18 cellular contexts compared by ENCODE assay signal in genomic region chr17:46028969-46029565, GRCh38. TPM values are rescaled to one million over a fixed set of nuclear protein-coding genes. Genes with fewer than 3 reads are reported as not detected.
DNase-seq lines count a peak whose midpoint lies in the region; ATAC-seq and TF ChIP-seq lines count a peak whose summit lies in the region.
"Had no signal": no experiment of that assay in that cellular context is flagged by ENCODE, and none has a peak within 500 bp of the region (broad histone marks: within the 10 kb centered on the region; RNA-seq: fewer than 3 reads in every experiment).

No MANE protein-coding gene starts in this region.

- no peak overlapping the region for H3K4me2 ChIP-seq in OCI-LY1 (ENCODE audit: low read length)

- peak overlapping the region; percentile 46 for H3K27ac Mint-ChIP-seq in activated T-cell treated with anti-CD3 and anti-CD28 coated beads, Interleukin-2, amount 50 U/mL, for 72 hours
- peak overlapping the region; percentile 4 to 89 (median 86) for H3K27ac Mint-ChIP-seq in brain
- H3K27ac Mint-ChIP-seq in progenitor cell of endocrine pancreas: peak overlapping the region; percentile 70
- H3K27ac Mint-ChIP-seq: activated CD4-positive, alpha-beta memory T cell treated with anti-CD3 and anti-CD28 coated beads, Interleukin-2, amount 10 ng/mL, durations not matched to agents 7 days and 5 days had no signal

- no peaks in the 10 kb centered on the region for H4K20me1 ChIP-seq in OCI-LY1 (ENCODE audit: insufficient read depth, low read length)

- H3K9me3 Mint-ChIP-seq in activated T-cell treated with anti-CD3 and anti-CD28 coated beads, Interleukin-2, amount 50 U/mL, for 72 hours: no peaks in the 10 kb centered on the region
- H3K9me3 Mint-ChIP-seq in activated T-cell treated with anti-CD3 and anti-CD28 coated beads, Interleukin-2, amount 50 U/mL, for 4 hours: no peaks in the 10 kb centered on the region
- H3K9me3 Mint-ChIP-seq in brain (no peaks in the 10 kb centered on the region), progenitor cell of endocrine pancreas (ENCODE audit: low read depth) (no peaks in the 10 kb centered on the region)
- H3K9me3 Mint-ChIP-seq: activated CD4-positive, alpha-beta memory T cell treated with anti-CD3 and anti-CD28 coated beads, Interleukin-2, amount 10 ng/mL, durations not matched to agents 7 days and 5 days had no signal

- TF ChIP-seq EP300 in suprapubic skin (IDR thresholded peaks at IDR 0.05): no peak

- H3K27me3 ChIP-seq in OCI-LY1 (ENCODE audit: insufficient read depth, low read length) (no peaks in the 10 kb centered on the region), suprapubic skin (no peaks in the 10 kb centered on the region)

- no peak for DNase-seq in activated T-cell treated with anti-CD3 and anti-CD28 coated beads, Interleukin-2, amount 50 U/mL, for 72 hours
- no peak for DNase-seq in activated T-cell treated with anti-CD3 and anti-CD28 coated beads, Interleukin-2, amount 50 U/mL, for 4 hours
- DNase-seq in progenitor cell of endocrine pancreas (ENCODE audit: low spot score, unreplicated experiment): no peak
- no peak for DNase-seq in UCSD-AML1 (lab: John Stamatoyannopoulos, UW; ENCODE audit: unreplicated experiment)
- no peak for DNase-seq in effector CD8-positive, alpha-beta T cell (lab: John Stamatoyannopoulos, UW)
- DNase-seq in suprapubic skin (ENCODE audit: low spot score in 2 of 2): no peak
- DNase-seq: ACHN; activated CD4-positive, alpha-beta memory T cell treated with anti-CD3 and anti-CD28 coated beads, Interleukin-2, amount 10 ng/mL, durations not matched to agents 7 days and 5 days; activated gamma-delta T cell treated with Interleukin-2 at 50 U/mL for 16 hours; Calu3; NCI-H2081 treated with DMSO at 0.1 percent for 48 hours; NK-92 treated with Interleukin-12 subunit alpha and Interleukin-12 subunit beta, amount 100 ng/mL, for 24 hours; right cardiac atrium; T-helper 9 cell; trophoblast cell had no signal

- H3K4me3 ChIP-seq in OCI-LY1 (ENCODE audit: low read depth, low read length, poor library complexity, severe bottlenecking) (no peak overlapping the region), suprapubic skin (no peak overlapping the region)

- peaks cover 34% of the 10 kb centered on the region for H3K4me1 ChIP-seq in OCI-LY1 (ENCODE audit: insufficient read depth, low read length, severe bottlenecking)
- peaks cover 3% of the 10 kb centered on the region for H3K4me1 ChIP-seq in suprapubic skin

- H3K27ac ChIP-seq in OCI-LY1 (ENCODE audit: low read depth, low read length, poor library complexity, severe bottlenecking) (peak overlapping the region; percentile 11), suprapubic skin (no peak overlapping the region)

- H3F3A ChIP-seq in OCI-LY1 (ENCODE audit: insufficient read depth, low read length): no peaks in the 10 kb centered on the region

- peaks cover 7 to 13% of the 10 kb centered on the region in 2 donors for H3K36me3 Mint-ChIP-seq in activated T-cell treated with anti-CD3 and anti-CD28 coated beads, Interleukin-2, amount 50 U/mL, for 72 hours (ENCODE audit: insufficient read depth in 2 of 2)
- peaks cover 17% of the 10 kb centered on the region for H3K36me3 Mint-ChIP-seq in activated T-cell treated with anti-CD3 and anti-CD28 coated beads, Interleukin-2, amount 50 U/mL, for 4 hours (ENCODE audit: insufficient read depth)
- H3K36me3 Mint-ChIP-seq in brain (peaks cover 62% of the 10 kb centered on the region), progenitor cell of endocrine pancreas (ENCODE audit: insufficient read depth) (peaks cover 36% of the 10 kb centered on the region)

- TF ChIP-seq CTCF in OCI-LY1 (IDR thresholded peaks at IDR 0.05; ENCODE audit: low read length) (no peak), brain (conservative IDR thresholded peaks at IDR 0.05) (no peak), progenitor cell of endocrine pancreas (IDR thresholded peaks at IDR 0.05; ENCODE audit: unreplicated experiment) (no peak), suprapubic skin (IDR thresholded peaks at IDR 0.05) (no peak)

- no peak for TF ChIP-seq POLR2A in suprapubic skin (IDR thresholded peaks at IDR 0.05)

- WGBS in suprapubic skin: 74% methylated on average over 4 of the region's 4 CpGs

- no peak overlapping the region for H3K9ac ChIP-seq in OCI-LY1 (ENCODE audit: low read length)

- peaks cover 10% of the 10 kb centered on the region for H3K4me1 Mint-ChIP-seq in activated T-cell treated with anti-CD3 and anti-CD28 coated beads, Interleukin-2, amount 50 U/mL, for 72 hours (ENCODE audit: low read depth)
- peaks cover 13% of the 10 kb centered on the region for H3K4me1 Mint-ChIP-seq in activated T-cell treated with anti-CD3 and anti-CD28 coated beads, Interleukin-2, amount 50 U/mL, for 4 hours (ENCODE audit: low read depth)
- H3K4me1 Mint-ChIP-seq in brain: peaks cover 41% of the 10 kb centered on the region
- H3K4me1 Mint-ChIP-seq in progenitor cell of endocrine pancreas (ENCODE audit: low read depth): peaks cover 4% of the 10 kb centered on the region

- no peaks in the 10 kb centered on the region for H3K9me2 ChIP-seq in OCI-LY1 (ENCODE audit: low read depth, low read length)

- no peaks in the 10 kb centered on the region for H3K79me2 ChIP-seq in OCI-LY1 (ENCODE audit: insufficient read depth, low read length)

- H3K36me3 ChIP-seq in OCI-LY1 (ENCODE audit: insufficient read depth, low read length): peaks cover 65% of the 10 kb centered on the region
- peaks cover 72% of the 10 kb centered on the region for H3K36me3 ChIP-seq in suprapubic skin

- H2AFZ ChIP-seq in OCI-LY1 (ENCODE audit: low read length): no peak overlapping the region

- ATAC-seq in activated T-cell treated with anti-CD3 and anti-CD28 coated beads, Interleukin-2, amount 50 U/mL, for 72 hours (replicated peaks in 1 of 2): no peak
- ATAC-seq in activated T-cell treated with anti-CD3 and anti-CD28 coated beads, Interleukin-2, amount 50 U/mL, for 4 hours: no peak
- ATAC-seq: right cardiac atrium had no signal

- H3K4me3 Mint-ChIP-seq in activated T-cell treated with anti-CD3 and anti-CD28 coated beads, Interleukin-2, amount 50 U/mL, for 72 hours: no peak overlapping the region
- no peak overlapping the region for H3K4me3 Mint-ChIP-seq in activated T-cell treated with anti-CD3 and anti-CD28 coated beads, Interleukin-2, amount 50 U/mL, for 4 hours
- no peak overlapping the region for H3K4me3 Mint-ChIP-seq in brain
- H3K4me3 Mint-ChIP-seq in progenitor cell of endocrine pancreas (ENCODE audit: low read depth): no peak overlapping the region
- H3K4me3 Mint-ChIP-seq: activated CD4-positive, alpha-beta memory T cell treated with anti-CD3 and anti-CD28 coated beads, Interleukin-2, amount 10 ng/mL, durations not matched to agents 7 days and 5 days had no signal

- no peaks in the 10 kb centered on the region for H3K27me3 Mint-ChIP-seq in activated T-cell treated with anti-CD3 and anti-CD28 coated beads, Interleukin-2, amount 50 U/mL, for 72 hours (ENCODE audit: low read depth)
- H3K27me3 Mint-ChIP-seq in activated T-cell treated with anti-CD3 and anti-CD28 coated beads, Interleukin-2, amount 50 U/mL, for 4 hours (ENCODE audit: low read depth): no peaks in the 10 kb centered on the region
- H3K27me3 Mint-ChIP-seq in brain (peaks cover 3% of the 10 kb centered on the region), progenitor cell of endocrine pancreas (no peaks in the 10 kb centered on the region)
- H3K27me3 Mint-ChIP-seq: activated CD4-positive, alpha-beta memory T cell treated with anti-CD3 and anti-CD28 coated beads, Interleukin-2, amount 10 ng/mL, durations not matched to agents 7 days and 5 days had no signal

- H3K9me3 ChIP-seq in OCI-LY1 (ENCODE audit: low read length) (no peaks in the 10 kb centered on the region), suprapubic skin (no peaks in the 10 kb centered on the region)

RNA-seq across cellular contexts. Expression of gene STH, which starts 30.0 kb away (rescaled TPM):
- not detected for total RNA-seq in activated T-cell treated with anti-CD3 and anti-CD28 coated beads, Interleukin-2, amount 50 U/mL, for 72 hours
- total RNA-seq in activated T-cell treated with anti-CD3 and anti-CD28 coated beads, Interleukin-2, amount 50 U/mL, for 4 hours: not detected
- polyA plus RNA-seq in brain (ENCODE audit: insufficient read depth, low read depth, low replicate concordance): not detected
- not detected in 2 replicates for total RNA-seq in progenitor cell of endocrine pancreas
- not detected for total RNA-seq in suprapubic skin
- total RNA-seq: activated CD4-positive, alpha-beta memory T cell treated with anti-CD3 and anti-CD28 coated beads, Interleukin-2, amount 10 ng/mL, durations not matched to agents 7 days and 5 days; Calu3; liver; right cardiac atrium had no signal
- polyA plus RNA-seq: liver, right cardiac atrium had no signal
